Comparison of ENCODE assay signal across 8 cellular contexts in genomic region chr17:8121531-8122390, GRCh38. TPM values are rescaled to one million over a fixed set of nuclear protein-coding genes. Genes with fewer than 3 reads are reported as not detected.
DNase-seq lines count a peak whose midpoint lies in the region; ATAC-seq and TF ChIP-seq lines count a peak whose summit lies in the region.

No MANE protein-coding gene starts in this region.

- TF ChIP-seq CTCF in GM12875 (IDR thresholded peaks at IDR 0.05; ENCODE audit: borderline replicate concordance, insufficient read depth, low read depth, low read length) (peak; percentile 83), LNCaP clone FGC (IDR thresholded peaks at IDR 0.05; ENCODE audit: control insufficient read depth, extremely low read depth, insufficient read depth) (peak; percentile 61), VCaP (conservative IDR thresholded peaks at IDR 0.05) (peak; percentile 48), endothelial cell (IDR thresholded peaks at IDR 0.05; ENCODE audit: unreplicated experiment) (peak; percentile 36), stomach (IDR thresholded peaks at IDR 0.05) (peak in 1 of 7 experiments; percentile 26)

- H3K36me3 Mint-ChIP-seq in endothelial cell (ENCODE audit: low read depth, unreplicated experiment) = peaks cover 26% of the 10 kb centered on the region

- no peak overlapping the region for H3K4me3 Mint-ChIP-seq in endothelial cell (ENCODE audit: unreplicated experiment)

- H3K4me3 ChIP-seq in GM12875 (ENCODE audit: low read depth, low read length) (peak overlapping the region; percentile 59), LNCaP clone FGC (ENCODE audit: low read depth, low read length) (peak overlapping the region; percentile 58), mesenchymal stem cell (ENCODE audit: insufficient read depth in 1 of 2, low read depth in 1 of 2, low read length in 2 of 2) (peak overlapping the region; percentile 64 to 85), stomach (peak overlapping the region; percentile 43 to 70 (median 50))

- H2BK15ac ChIP-seq in mesenchymal stem cell (ENCODE audit: low read depth, poor library complexity, severe bottlenecking) = no peak overlapping the region

- no peak overlapping the region for H3K4ac ChIP-seq in mesenchymal stem cell (ENCODE audit: low read depth in 1 of 2, low read length in 2 of 2)

- under 1% methylated on average over 71 of the region's 88 CpGs for WGBS in mesenchymal stem cell
- WGBS in stomach, 5 donors = 0 to 1% (median 1%) methylated on average over 41 to 88 of the region's 88 CpGs

- H2BK12ac ChIP-seq in mesenchymal stem cell (ENCODE audit: low read length in 2 of 2) = no peak overlapping the region

- H3K36me3 ChIP-seq in mesenchymal stem cell (ENCODE audit: control insufficient read depth in 1 of 2, insufficient read depth in 2 of 2, low read depth in 1 of 2, low read length in 2 of 2) (no peaks in the 10 kb centered on the region), stomach (no peaks in the 10 kb centered on the region)

- H2BK120ac ChIP-seq in mesenchymal stem cell (ENCODE audit: low read depth, low read length) = no peak overlapping the region

- H4K91ac ChIP-seq in mesenchymal stem cell (ENCODE audit: low read length) = no peak overlapping the region

- peak overlapping the region in 1 of 2 experiments; percentile 48 for H3K18ac ChIP-seq in mesenchymal stem cell (ENCODE audit: low read depth in 1 of 2, low read length in 2 of 2)

- peaks cover 57% of the 10 kb centered on the region for H3K27me3 Mint-ChIP-seq in endothelial cell (ENCODE audit: unreplicated experiment)

- DNase-seq in ACHN (peak; percentile 85), LNCaP clone FGC (ENCODE audit: low read depth) (no peak), endothelial cell (ENCODE audit: low spot score) (peak; percentile 69), mesenchymal stem cell (peak; percentile 76), stomach (no peak)

- peaks cover 61% of the 10 kb centered on the region for H3K4me1 ChIP-seq in mesenchymal stem cell (ENCODE audit: control insufficient read depth, insufficient read depth, low read depth, low read length)
- peaks cover 84 to 98% (median 94%) of the 10 kb centered on the region in 4 donors for H3K4me1 ChIP-seq in stomach

- TF ChIP-seq EP300 in stomach (IDR thresholded peaks at IDR 0.05) = no peak

- no peak overlapping the region for H2BK5ac ChIP-seq in mesenchymal stem cell (ENCODE audit: low read depth, low read length, poor library complexity, severe bottlenecking)

- intact Hi-C loops in stomach (cut with DNase I; ENCODE audit: low total_unique reads) = no loop called here

- ATAC-seq in GM18858 (IDR thresholded peaks at IDR 0.05; ENCODE audit: unreplicated experiment) = no peak

- H3K9me3 Mint-ChIP-seq in endothelial cell (ENCODE audit: unreplicated experiment) = no peaks in the 10 kb centered on the region

- H3K4me1 Mint-ChIP-seq in endothelial cell (ENCODE audit: unreplicated experiment) = peaks cover 64% of the 10 kb centered on the region

- H3K27me3 ChIP-seq in mesenchymal stem cell (ENCODE audit: control insufficient read depth in 1 of 2, insufficient read depth in 1 of 2, low read length in 2 of 2) = peaks cover 32 to 36% of the 10 kb centered on the region in 2 experiments
- peaks cover 0 to 85% (median 61%) of the 10 kb centered on the region in 3 donors for H3K27me3 ChIP-seq in stomach

- H3K9me3 ChIP-seq in mesenchymal stem cell (ENCODE audit: control insufficient read depth, low read length) (no peaks in the 10 kb centered on the region), stomach (no peaks in the 10 kb centered on the region)

- peak overlapping the region; percentile 95 for H3K4me2 ChIP-seq in mesenchymal stem cell (ENCODE audit: low read length, poor library complexity, severe bottlenecking)

- H3K27ac ChIP-seq in VCaP = peak overlapping the region; percentile 43; the same call in 1 of the 2 replicates
- no peak overlapping the region for H3K27ac ChIP-seq in mesenchymal stem cell (ENCODE audit: low read length, poor library complexity, severe bottlenecking)
- H3K27ac ChIP-seq in stomach = peak overlapping the region in 3 of 5 donors; percentile 10 to 64 (median 40)

- no peak overlapping the region for H4K8ac ChIP-seq in mesenchymal stem cell (ENCODE audit: low read length)

- peak overlapping the region; percentile 73 for H2AFZ ChIP-seq in mesenchymal stem cell (ENCODE audit: low read depth, low read length)

- in situ Hi-C loops in ACHN (cut with HindIII; ENCODE audit: low pct_ligation_motif_present, low pct_unique_long_range_greater_than_20kb, low sequenced_read_pairs) = no loop called here

- H3K14ac ChIP-seq in mesenchymal stem cell (ENCODE audit: low read length in 2 of 2) = no peak overlapping the region

- H3K9ac ChIP-seq in mesenchymal stem cell (ENCODE audit: low read length) = no peak overlapping the region

- no peak for TF ChIP-seq POLR2A in stomach (IDR thresholded peaks at IDR 0.05)

- H2AK5ac ChIP-seq in mesenchymal stem cell (ENCODE audit: low read length, severe bottlenecking) = no peak overlapping the region

- H3K23ac ChIP-seq in mesenchymal stem cell (ENCODE audit: low read length in 2 of 2) = no peak overlapping the region

- no peak overlapping the region for H3K27ac Mint-ChIP-seq in endothelial cell (ENCODE audit: unreplicated experiment)

- H3K79me1 ChIP-seq in mesenchymal stem cell (replicated peaks; ENCODE audit: low read length, poor library complexity, severe bottlenecking) = no peaks in the 10 kb centered on the region

RNA-seq across cellular contexts. Expression of gene HES7, which starts 2.1 kb away (rescaled TPM):
- total RNA-seq in endothelial cell (ENCODE audit: unreplicated experiment) (3.3 TPM), stomach (not detected)
- polyA plus RNA-seq in mesenchymal stem cell (2013, experiment 1 of 2) = 1.5 TPM
- polyA plus RNA-seq in mesenchymal stem cell (2013, experiment 2 of 2) = 1.4 TPM
- polyA plus RNA-seq in stomach = under 1 TPM in 2 of 3 donors, not detected in 1; 0.58 to 0.92 TPM

RNA-seq across cellular contexts. Expression of gene ALOXE3, which starts 3.4 kb away (rescaled TPM):
- total RNA-seq in endothelial cell (ENCODE audit: unreplicated experiment) (not detected), stomach (not detected)
- polyA plus RNA-seq in mesenchymal stem cell (2013, experiment 1 of 2) = 0.01 TPM
- polyA plus RNA-seq in mesenchymal stem cell (2013, experiment 2 of 2) = not detected
- under 1 TPM in 2 of 3 donors, not detected in 1; 0.12 to 0.43 TPM for polyA plus RNA-seq in stomach

RNA-seq across cellular contexts. Expression of gene PER1, which starts 30.4 kb away (rescaled TPM):
- total RNA-seq in endothelial cell (ENCODE audit: unreplicated experiment) (30.0 TPM), stomach (100 to 1,000 TPM in 3 of 5 donors, 10 to 100 TPM in 2; 16.2 to 163 (median 137) TPM)
- polyA plus RNA-seq in mesenchymal stem cell (2013, experiment 1 of 2) = 34.9 TPM
- 25.8 TPM for polyA plus RNA-seq in mesenchymal stem cell (2013, experiment 2 of 2)
- 10 to 100 TPM; 47.2 to 69.4 (median 66.7) TPM for polyA plus RNA-seq in stomach

RNA-seq across cellular contexts. Expression of gene ALOX12B, which starts 34.2 kb away (rescaled TPM):
- total RNA-seq in endothelial cell (ENCODE audit: unreplicated experiment) (1.7 TPM), stomach (not detected)
- polyA plus RNA-seq in mesenchymal stem cell (2013, experiment 1 of 2) = not detected
- not detected for polyA plus RNA-seq in mesenchymal stem cell (2013, experiment 2 of 2)
- polyA plus RNA-seq in stomach = under 1 TPM in 1 of 3 donors, not detected in 2; 0.88 TPM

RNA-seq across cellular contexts. Expression of gene VAMP2, which starts 41.0 kb away (rescaled TPM):
- total RNA-seq in endothelial cell (ENCODE audit: unreplicated experiment) (19.8 TPM), stomach (100 to 1,000 TPM in 1 of 5 donors, 10 to 100 TPM in 2, 1 to 10 TPM in 2; 6.7 to 104 (median 17.3) TPM)
- 48.0 TPM for polyA plus RNA-seq in mesenchymal stem cell (2013, experiment 1 of 2)
- 47.4 TPM for polyA plus RNA-seq in mesenchymal stem cell (2013, experiment 2 of 2)
- polyA plus RNA-seq in stomach = 10 to 100 TPM; 32.4 to 58.8 (median 43.1) TPM

Comparison
In these comparisons a context has a peak if more than half of its experiments do, and no peak if none do; other contexts are left out.
1. DNase-seq: peak in ACHN (single experiment), endothelial cell (single experiment) and mesenchymal stem cell (single experiment); none in LNCaP clone FGC (single experiment) and stomach (single experiment).
2. Peak in every context shown above with its lines, with median percentiles within 50 percentile points of each other: H3K4me3 ChIP-seq.